In the genomic region with DNA sequence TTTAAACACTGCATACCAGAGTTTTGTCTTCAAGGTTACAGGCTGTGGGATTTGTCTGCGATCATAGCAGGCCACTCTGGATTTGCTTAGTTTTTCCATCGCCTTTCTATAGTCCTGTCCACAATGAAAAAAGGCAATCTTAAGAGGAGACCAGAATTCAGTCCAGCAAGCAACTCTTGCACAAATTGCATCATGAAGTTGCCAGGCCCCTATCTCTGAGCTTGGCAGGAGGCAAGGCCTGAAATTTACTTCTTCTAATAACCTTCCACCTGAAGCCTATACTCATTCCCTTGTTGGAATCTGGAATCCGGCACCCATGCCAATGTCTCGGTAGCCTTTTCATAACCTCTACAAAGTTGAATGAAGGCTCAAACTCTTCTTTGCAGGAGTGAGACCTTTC, we compare ENCODE assay signal across 15 cellular contexts.
DNase-seq lines count a peak whose midpoint lies in the region; ATAC-seq, FAIRE-seq and TF ChIP-seq lines count a peak whose summit lies in the region.
"Had no signal": no experiment of that assay in that cellular context is flagged by ENCODE, and none has a peak within 500 bp of the region (broad histone marks: within the 10 kb centered on the region; RNA-seq: fewer than 3 reads in every experiment).

No MANE protein-coding gene starts in this region.

- H3K36me3 ChIP-seq in HEK293 (ENCODE audit: control insufficient read depth in 2 of 2, insufficient read depth in 1 of 2, low read length in 2 of 2) (no peaks in the 10 kb centered on the region), H1 (ENCODE audit: control insufficient read depth in 2 of 4, insufficient read depth in 4 of 4, low read length in 3 of 4) (no peaks in the 10 kb centered on the region), gastrocnemius medialis (no peaks in the 10 kb centered on the region)
- H3K36me3 ChIP-seq: BE2C had no signal

- H2BK5ac ChIP-seq in H1 (ENCODE audit: low read depth, low read length) = no peak overlapping the region

- H3K27me3 Mint-ChIP-seq in activated CD8-positive, alpha-beta T cell treated with anti-CD3 and anti-CD28 coated beads for 36 hours = no peaks in the 10 kb centered on the region

- 90% methylated on average over 4 of the region's 4 CpGs; no CpG with 5 or more reads in 1 of the 2 experiments for WGBS in H1 (ENCODE audit: extremely low coverage in 1 of 2, insufficient coverage in 1 of 2, insufficient read length in 1 of 2, insufficient replicate concordance in 2 of 2, low coverage in 1 of 2, low lambda C conversion rate in 2 of 2, missing lambda C conversion rate in 1 of 2), 2 experiments

- H3K4me3 Mint-ChIP-seq in activated CD8-positive, alpha-beta T cell treated with anti-CD3 and anti-CD28 coated beads for 36 hours = no peak overlapping the region
- H3K4me3 Mint-ChIP-seq: CD4-positive, alpha-beta memory T cell had no signal

- H3K14ac ChIP-seq in H1 (ENCODE audit: insufficient read length) = no peak overlapping the region

- no peak for ATAC-seq in gastrocnemius medialis
- no peak for ATAC-seq in activated CD8-positive, alpha-beta T cell treated with anti-CD3 and anti-CD28 coated beads for 36 hours
- no peak for ATAC-seq in HG03342 (IDR thresholded peaks at IDR 0.05; ENCODE audit: unreplicated experiment)
- ATAC-seq: GM12878 had no signal

- H3K56ac ChIP-seq in H1 (replicated peaks; ENCODE audit: insufficient read length, low read depth, low read length) = no peak overlapping the region

- in situ Hi-C loops in gastrocnemius medialis (cut with MboI; ENCODE audit: low sequenced_read_pairs in 4 of 4) = no loop called here

- no peaks in the 10 kb centered on the region for H3K36me3 Mint-ChIP-seq in activated CD8-positive, alpha-beta T cell treated with anti-CD3 and anti-CD28 coated beads for 36 hours (ENCODE audit: low read depth)
- H3K36me3 Mint-ChIP-seq: CD4-positive, alpha-beta memory T cell had no signal

- CTCF ChIA-PET in HEK293 (lab: Yijun Ruan, JAX) = interaction anchor here (0.6 to 2.8 kb wide), 3 partner anchors 70 to 204 kb away, joined by 3 to 17 read pairs (median 3); no protein-coding TSS in a partner anchor
- CTCF ChIA-PET in H1 (lab: Charles Lee; ENCODE audit: partially characterized antibody) = interaction anchor here (0.7 to 8.0 kb wide), 8 partner anchors 14 to 249 kb away, joined by 3 to 88 read pairs (median 8); no protein-coding TSS in a partner anchor
- CTCF ChIA-PET in activated CD8-positive, alpha-beta T cell treated with anti-CD3 and anti-CD28 coated beads for 36 hours (lab: Charles Lee) = no interaction called here

- H3K4me3 ChIP-seq in AG10803 (ENCODE audit: low read length) (no peak overlapping the region), HEK293 (ENCODE audit: low read depth, low read length) (no peak overlapping the region), H1 (ENCODE audit: extremely low read depth in 1 of 4, insufficient read depth in 2 of 4, low read depth in 3 of 4, low read length in 4 of 4) (no peak overlapping the region), gastrocnemius medialis (no peak overlapping the region)
- H3K4me3 ChIP-seq: GM12878 had no signal

- no peak for TF ChIP-seq POLR2A in H1 (IDR thresholded peaks at IDR 0.05; ENCODE audit: control extremely low read depth in 1 of 2, low read depth in 2 of 2, low read length in 2 of 2)
- TF ChIP-seq POLR2A in gastrocnemius medialis (IDR thresholded peaks at IDR 0.05) = no peak

- intact Hi-C loops in gastrocnemius medialis (cut with DNase I; ENCODE audit: low total_unique reads) = loop anchor here (1.0 kb wide), 2 partner anchors 37 to 56 kb away; no protein-coding TSS in a partner anchor
- intact Hi-C loops in activated CD8-positive, alpha-beta T cell treated with anti-CD3 and anti-CD28 coated beads for 36 hours (cut with micrococcal nuclease) = no loop called here

- H3K79me2 ChIP-seq in H1 (ENCODE audit: control insufficient read depth in 1 of 2, insufficient read depth in 2 of 2, low read length in 2 of 2) = peaks cover 3 to 82% of the 10 kb centered on the region in 2 experiments; a peak in 3 of 4 replicates

- H3K4me2 ChIP-seq in H1 (ENCODE audit: insufficient read depth in 1 of 2, low read depth in 2 of 2, low read length in 2 of 2) = no peak overlapping the region

- no peak overlapping the region for H3K27ac Mint-ChIP-seq in activated CD8-positive, alpha-beta T cell treated with anti-CD3 and anti-CD28 coated beads for 36 hours
- H3K27ac Mint-ChIP-seq: CD4-positive, alpha-beta memory T cell had no signal

- H3K23me2 ChIP-seq in H1 (ENCODE audit: low read depth, low read length) = peaks cover 3% of the 10 kb centered on the region; the same call in 1 of the 2 replicates

- H3K79me1 ChIP-seq in H1 (ENCODE audit: low read depth, low read length) = peaks cover 10% of the 10 kb centered on the region

- no peak overlapping the region for H2BK15ac ChIP-seq in H1 (ENCODE audit: low read length)

- no peak overlapping the region for H3K4ac ChIP-seq in H1 (replicated peaks; ENCODE audit: insufficient read length, low read depth, low read length)

- H3K9me3 ChIP-seq in HEK293 (ENCODE audit: control insufficient read depth, insufficient read depth, low read depth, low read length) = no peaks in the 10 kb centered on the region
- H3K9me3 ChIP-seq in H1 (ENCODE audit: insufficient read depth in 2 of 2, low read depth in 1 of 2, low read length in 1 of 2) = no peaks in the 10 kb centered on the region
- no peaks in the 10 kb centered on the region for H3K9me3 ChIP-seq in gastrocnemius medialis
- H3K9me3 ChIP-seq: BE2C had no signal

- no peak overlapping the region for H3K9ac ChIP-seq in H1 (replicated peaks in 1 of 4; ENCODE audit: extremely low read depth in 1 of 4, low read depth in 3 of 4, low read length in 3 of 4)

- TF ChIP-seq CTCF in AG10803 (conservative IDR thresholded peaks at IDR 0.05; ENCODE audit: low read length) (no peak), HEK293 (tag by site-specific recombination; IDR thresholded peaks at IDR 0.05) (no peak), H1 (IDR thresholded peaks at IDR 0.05; ENCODE audit: control extremely low read depth in 1 of 3, insufficient read depth in 1 of 3, low read depth in 1 of 3, low read length in 3 of 3) (no peak), gastrocnemius medialis (IDR thresholded peaks at IDR 0.05 in 4 of 5, conservative IDR thresholded peaks at IDR 0.05 in 1 of 5) (no peak)
- TF ChIP-seq CTCF in activated CD8-positive, alpha-beta T cell treated with anti-CD3 and anti-CD28 coated beads for 36 hours (IDR thresholded peaks at IDR 0.05) = no peak

- no peak overlapping the region for H4K5ac ChIP-seq in H1 (ENCODE audit: insufficient read length, low read depth, low read length)

- H4K20me1 ChIP-seq in H1 (replicated peaks in 1 of 2; ENCODE audit: control insufficient read depth in 1 of 2, insufficient read depth in 2 of 2, low read length in 2 of 2) = peaks cover 0 to 2% of the 10 kb centered on the region in 2 experiments

- H3K27me3 ChIP-seq in H1 (replicated peaks in 1 of 4; ENCODE audit: control insufficient read depth in 3 of 4, extremely low read depth in 1 of 4, insufficient read depth in 3 of 4, low read length in 3 of 4) (no peaks in the 10 kb centered on the region), gastrocnemius medialis (no peaks in the 10 kb centered on the region)
- H3K27me3 ChIP-seq: BE2C had no signal

- POLR2A ChIA-PET in HEK293 (lab: Yijun Ruan, JAX) (no interaction called here), H1 (lab: Charles Lee; ENCODE audit: partially characterized antibody) (no interaction called here)
- POLR2A ChIA-PET in activated CD8-positive, alpha-beta T cell treated with anti-CD3 and anti-CD28 coated beads for 36 hours (lab: Charles Lee) = no interaction called here

- TF ChIP-seq RAD21 in H1 (IDR thresholded peaks at IDR 0.05 in 1 of 2, conservative IDR thresholded peaks at IDR 0.05 in 1 of 2; ENCODE audit: low read depth in 2 of 2, low read length in 2 of 2) = no peak

- H2AK5ac ChIP-seq in H1 (ENCODE audit: low read depth, low read length) = no peak overlapping the region

- peak overlapping the region; percentile 5 for H4K91ac ChIP-seq in H1 (replicated peaks; ENCODE audit: insufficient read length, low read length)

- H3K27ac ChIP-seq in HEK293 (ENCODE audit: extremely low read depth, low read depth, low read length) (no peak overlapping the region), H1 (ENCODE audit: low read depth, low read length) (no peak overlapping the region), gastrocnemius medialis (peak overlapping the region; percentile 61 to 76 (median 72))
- H3K27ac ChIP-seq: C4-2B had no signal

- H3K23ac ChIP-seq in H1 (ENCODE audit: insufficient read length) = no peak overlapping the region

- H3K4me1 ChIP-seq in HEK293 (ENCODE audit: control insufficient read depth, insufficient read depth, low read length) (no peaks in the 10 kb centered on the region; the same call in 1 of the 2 replicates), H1 (replicated peaks in 1 of 4; ENCODE audit: control insufficient read depth in 3 of 4, insufficient read depth in 4 of 4, low read length in 3 of 4) (peaks cover 25 to 45% (median 33%) of the 10 kb centered on the region in 4 experiments), gastrocnemius medialis (peaks cover 57 to 65% of the 10 kb centered on the region in 2 donors)

- no peak overlapping the region for H4K8ac ChIP-seq in H1 (ENCODE audit: extremely low read depth, insufficient read depth, low read length)

- no peak overlapping the region for H3K18ac ChIP-seq in H1 (ENCODE audit: extremely low read depth, low read length)

- DNase-seq in AG10803 (ENCODE audit: low read depth) (peak; percentile 22), H1 (ENCODE audit: low read depth in 1 of 2, low spot score in 2 of 2) (no peak), gastrocnemius medialis (no peak), NCI-H1436 (lab: John Stamatoyannopoulos, UW) (no peak)
- DNase-seq in activated CD8-positive, alpha-beta T cell treated with anti-CD3 and anti-CD28 coated beads for 36 hours = no peak
- DNase-seq: BE2C; CD4-positive, alpha-beta memory T cell; DMS79; HCEC 1CT had no signal

- no peak for TF ChIP-seq EP300 in H1 (IDR thresholded peaks at IDR 0.05; ENCODE audit: borderline replicate concordance in 1 of 2, low read depth in 2 of 2, low read length in 2 of 2)

- H3K4me1 Mint-ChIP-seq in activated CD8-positive, alpha-beta T cell treated with anti-CD3 and anti-CD28 coated beads for 36 hours (ENCODE audit: low read depth) = no peaks in the 10 kb centered on the region
- H3K4me1 Mint-ChIP-seq: CD4-positive, alpha-beta memory T cell had no signal

- no peak overlapping the region for H2BK120ac ChIP-seq in H1 (replicated peaks; ENCODE audit: low read depth, low read length)

- no peak overlapping the region for H2BK20ac ChIP-seq in H1 (ENCODE audit: low read length)

- H2BK12ac ChIP-seq in H1 (ENCODE audit: low read depth, low read length) = no peak overlapping the region

- FAIRE-seq in H1 (lab: Jason Lieb, UNC) = no peak
- FAIRE-seq: A204.1, GM12878, GM18507 had no signal

- H3K9me3 Mint-ChIP-seq in activated CD8-positive, alpha-beta T cell treated with anti-CD3 and anti-CD28 coated beads for 36 hours = no peaks in the 10 kb centered on the region
- H3K9me3 Mint-ChIP-seq: CD4-positive, alpha-beta memory T cell had no signal

- H2AFZ ChIP-seq in H1 (ENCODE audit: low read length) = no peak overlapping the region

TF ChIP-seq in H1, 55 proteins besides CTCF, POLR2A, EP300 and RAD21:
- TF ChIP-seq HDAC6 (IDR thresholded peaks at IDR 0.05; ENCODE audit: low read depth, low read length) (no peak), TBP (IDR thresholded peaks at IDR 0.05; ENCODE audit: low read depth, low read length) (no peak), RFX5 (IDR thresholded peaks at IDR 0.05; ENCODE audit: borderline replicate concordance, low read depth, low read length) (no peak)

Comparison
In these comparisons a context has a peak if more than half of its experiments do, and no peak if none do; other contexts are left out.
1. H3K27ac ChIP-seq: peak in gastrocnemius medialis (4 of 4); none in HEK293 (single experiment) and H1 (single experiment).